In genomic region chr3:169165196-169166159, GRCh38 we compare ENCODE assay signal across 17 cellular contexts.
"Had no signal": no experiment of that assay in that cellular context is flagged by ENCODE, and none has a peak within 500 bp of the region (broad histone marks: within the 10 kb centered on the region; RNA-seq: fewer than 3 reads in every experiment).

No MANE protein-coding gene starts in this region.

- H3K27me3 ChIP-seq: heart left ventricle, neutrophil, right atrium auricular region, stomach, transverse colon had no signal

- H3K36me3 ChIP-seq: heart left ventricle, neutrophil, right atrium auricular region, stomach, thoracic aorta, transverse colon had no signal

- H3K4me1 ChIP-seq: right atrium auricular region had no signal

- H3K9me3 ChIP-seq: heart left ventricle, neutrophil, stomach, thoracic aorta, transverse colon had no signal

- H3K4me3 ChIP-seq: dorsolateral prefrontal cortex, heart left ventricle, right atrium auricular region, stomach, thoracic aorta, transverse colon had no signal

- ATAC-seq: heart left ventricle; naive thymus-derived CD8-positive, alpha-beta T cell had no signal

- H3K27ac ChIP-seq: dorsolateral prefrontal cortex, heart left ventricle, neutrophil, right atrium auricular region, thoracic aorta, transverse colon had no signal

- DNase-seq: cortex of kidney; dorsolateral prefrontal cortex; effector CD8-positive, alpha-beta T cell; foreskin melanocyte; heart left ventricle; islet precursor cell; mammary epithelial cell; naive thymus-derived CD8-positive, alpha-beta T cell; small intestine; stimulated activated CD4-positive, alpha-beta T cell treated with anti-CD3 and anti-CD28 coated beads, Interleukin-12 subunit alpha, Interleukin-12 subunit beta, amount 100 ng/mL, for 4 hours; stimulated activated naive CD4-positive, alpha-beta T cell; stomach; substantia nigra; transverse colon had no signal
